ENCODE assay signal across 8 cellular contexts in genomic region chr3:69791919-69792399, GRCh38. TPM values are rescaled to one million over a fixed set of nuclear protein-coding genes. Genes with fewer than 3 reads are reported as not detected.
DNase-seq lines count a peak whose midpoint lies in the region; ATAC-seq and FAIRE-seq lines count a peak whose summit lies in the region.

No MANE protein-coding gene starts in this region.

- DNase-seq in RPMI7951 (ENCODE audit: low read depth) (peak; percentile 63), fibroblast of the conjunctiva (ENCODE audit: low read depth) (peak; percentile 48), putamen (ENCODE audit: low spot score) (peak; percentile 69), hepatic stellate cell (ENCODE audit: low spot score) (no peak), cerebellar nuclear complex (lab: John Stamatoyannopoulos, UW) (no peak)

- no peak for ATAC-seq in GM21381 (IDR thresholded peaks at IDR 0.05; ENCODE audit: unreplicated experiment)
- ATAC-seq in HG02870 (IDR thresholded peaks at IDR 0.05; ENCODE audit: unreplicated experiment): no peak

- FAIRE-seq in G401.6 (lab: Jason Lieb, UNC): peak; percentile 98

RNA-seq across cellular contexts. Expression of gene MITF, which starts 52.7 kb away (rescaled TPM):
- total RNA-seq in RPMI7951 (2014; rRNA removed; shearing (Covaris generic)): 4.0 and 4.3 TPM in 2 replicates

Comparison
In these comparisons a context has a peak if more than half of its experiments do, and no peak if none do; other contexts are left out.
1. DNase-seq: peak in RPMI7951 (single experiment), fibroblast of the conjunctiva (single experiment) and putamen (single experiment); none in hepatic stellate cell (single experiment) and cerebellar nuclear complex (0 of 2).